ENCODE assay signal across 29 cellular contexts in the genomic region with DNA sequence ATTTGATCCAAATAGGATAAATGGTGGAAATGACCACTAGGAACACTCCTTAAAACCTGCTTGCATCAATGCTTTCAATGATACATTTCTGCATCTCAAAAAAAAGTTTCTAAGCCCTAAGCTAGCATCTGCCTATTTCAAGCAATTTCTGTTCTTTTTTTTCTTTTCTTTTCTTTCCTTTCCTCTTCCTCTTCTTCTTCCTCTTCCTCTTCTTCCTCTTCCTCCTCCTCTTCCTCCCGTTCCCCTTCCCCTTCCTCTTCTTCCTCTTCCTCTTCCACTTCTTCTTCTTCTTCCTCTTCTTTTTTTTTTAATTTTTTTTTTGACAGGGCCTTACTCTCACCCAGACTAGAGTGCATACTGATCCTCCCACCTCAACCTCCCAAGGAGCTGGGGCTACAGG. TPM values are rescaled to one million over a fixed set of nuclear protein-coding genes. Genes with fewer than 3 reads are reported as not detected.
"Had no signal": no experiment of that assay in that cellular context is flagged by ENCODE, and none has a peak within 500 bp of the region (broad histone marks: within the 10 kb centered on the region; RNA-seq: fewer than 3 reads in every experiment).

No MANE protein-coding gene starts in this region.

- H3K9me3 ChIP-seq: ovary, psoas muscle, right lobe of liver, sigmoid colon, stomach, thoracic aorta, thyroid gland, tibial nerve, upper lobe of left lung, vagina had no signal

- H3K27ac Mint-ChIP-seq: nephron; neural progenitor cell; progenitor cell of endocrine pancreas; stimulated activated naive B cell treated with anti-CD40 and anti-IgM and Interleukin-4, amounts not matched to agents 10 μg/mL and 1 μg/mL and 100 μg/mL, for 72 hours; stimulated activated naive CD8-positive, alpha-beta T cell treated with anti-CD3 and anti-CD28 coated beads, Interleukin-15, Interleukin-2, amounts not matched to agents 100 ng/mL and 50 ng/mL, for 24 hours had no signal

- DNase-seq: occipital lobe; ovary; posterior cingulate gyrus; psoas muscle; right cardiac atrium; right lobe of liver; sigmoid colon; small intestine; stimulated activated CD4-positive, alpha-beta T cell treated with anti-CD3 and anti-CD28 coated beads, Interleukin-15, amount 100 ng/mL, for 24 hours; stimulated activated CD4-positive, alpha-beta T cell treated with anti-CD3 and anti-CD28 coated beads, Interleukin-2, amount 100 ng/mL, for 24 hours; stimulated activated CD4-positive, alpha-beta T cell treated with anti-CD3 and anti-CD28 coated beads, Interleukin-2, amount 100 ng/mL, for 48 hours; stimulated activated CD4-positive, alpha-beta T cell treated with anti-CD3 and anti-CD28 coated beads, Interleukin-4, amount 100 ng/mL, for 24 hours; stimulated activated naive B cell treated with anti-CD40 and anti-IgM and Interleukin-4, amounts not matched to agents 10 μg/mL and 1 μg/mL and 100 μg/mL, for 72 hours; stimulated activated naive CD4-positive, alpha-beta T cell treated with Interleukin-2 at 50 U/mL for 16 hours; stomach; thyroid gland; trophoblast cell; upper lobe of left lung had no signal

- H3K27me3 ChIP-seq: ovary, right lobe of liver, sigmoid colon, thyroid gland, upper lobe of left lung, vagina had no signal

- H3K4me1 Mint-ChIP-seq: stimulated activated effector memory CD8-positive, alpha-beta T cell treated with anti-CD3 and anti-CD28 coated beads, Interleukin-12 subunit alpha, Interleukin-12 subunit beta, amount 100 ng/mL, for 72 hours had no signal

- H3K36me3 ChIP-seq: neural progenitor cell, ovary, right lobe of liver, sigmoid colon, stomach, thoracic aorta, thyroid gland, tibial nerve, upper lobe of left lung, vagina had no signal

- H3K36me3 Mint-ChIP-seq: neural progenitor cell; stimulated activated effector memory CD8-positive, alpha-beta T cell treated with anti-CD3 and anti-CD28 coated beads, Interleukin-12 subunit alpha, Interleukin-12 subunit beta, amount 100 ng/mL, for 72 hours had no signal

- H3K4me1 ChIP-seq: parathyroid adenoma, right lobe of liver, tibial nerve, upper lobe of left lung, vagina had no signal

- H3K79me2 ChIP-seq: parathyroid adenoma had no signal

- ATAC-seq: psoas muscle; right lobe of liver; stimulated activated effector memory CD8-positive, alpha-beta T cell treated with anti-CD3 and anti-CD28 coated beads, Interleukin-12 subunit alpha, Interleukin-12 subunit beta, amount 100 ng/mL, for 72 hours; stimulated activated naive B cell treated with anti-CD40 and anti-IgM and Interleukin-4, amounts not matched to agents 10 μg/mL and 1 μg/mL and 100 μg/mL, for 72 hours had no signal

- H3K9ac ChIP-seq: neural progenitor cell, parathyroid adenoma had no signal

- H3K27ac ChIP-seq: neural progenitor cell, ovary, parathyroid adenoma, psoas muscle, right lobe of liver, stomach, thoracic aorta, thyroid gland, tibial nerve, upper lobe of left lung, vagina had no signal

- FAIRE-seq: small intestine, urothelium cell line had no signal

- H2AFZ ChIP-seq: neural progenitor cell, parathyroid adenoma had no signal

- H3K4me3 ChIP-seq: neural progenitor cell, ovary, psoas muscle, right lobe of liver, sigmoid colon, stomach, thoracic aorta, thyroid gland, tibial nerve, upper lobe of left lung, vagina had no signal

- H3K4me3 Mint-ChIP-seq: nephron; neural progenitor cell; stimulated activated effector memory CD8-positive, alpha-beta T cell treated with anti-CD3 and anti-CD28 coated beads, Interleukin-12 subunit alpha, Interleukin-12 subunit beta, amount 100 ng/mL, for 72 hours; stimulated activated naive B cell treated with anti-CD40 and anti-IgM and Interleukin-4, amounts not matched to agents 10 μg/mL and 1 μg/mL and 100 μg/mL, for 72 hours; stimulated activated naive CD8-positive, alpha-beta T cell treated with anti-CD3 and anti-CD28 coated beads, Interleukin-15, Interleukin-2, amounts not matched to agents 100 ng/mL and 50 ng/mL, for 24 hours had no signal

- H3K4me2 ChIP-seq: neural progenitor cell had no signal

RNA-seq across cellular contexts. Expression of a gene that starts 15.4 kb away (rescaled TPM):
- total RNA-seq: osteoblast had no signal
